ENCODE assay signal across 8 cellular contexts in genomic region chr19:1905071-1905862, GRCh38.
DNase-seq lines count a peak whose midpoint lies in the region; ATAC-seq lines count a peak whose summit lies in the region.

TSS of gene ADAT3 (plus strand) at chr19:1905399. CDS start at chr19:1912048, 6,649 bp downstream.
TSS of gene SCAMP4 (plus strand) at chr19:1905399. CDS start at chr19:1915020, 9,621 bp downstream.

- H3K9me3 Mint-ChIP-seq in effector memory CD8-positive, alpha-beta T cell = no peaks in the 10 kb centered on the region
- H3K9me3 Mint-ChIP-seq in memory B cell = no peaks in the 10 kb centered on the region

- H3K27me3 Mint-ChIP-seq in effector memory CD8-positive, alpha-beta T cell = no peaks in the 10 kb centered on the region
- H3K27me3 Mint-ChIP-seq in memory B cell = no peaks in the 10 kb centered on the region

- peak within 1 kb of the TSS; percentile 62 to 83 for H3K27ac Mint-ChIP-seq in effector memory CD8-positive, alpha-beta T cell
- peak within 1 kb of the TSS; percentile 93 for H3K27ac Mint-ChIP-seq in memory B cell

- ATAC-seq in GM21381 (IDR thresholded peaks at IDR 0.05; ENCODE audit: unreplicated experiment) (peak; percentile 76), memory B cell (ENCODE audit: low read depth) (peak; percentile 86)
- ATAC-seq in effector memory CD8-positive, alpha-beta T cell (replicated peaks) = peak; percentile 95

- peaks cover 23% of the 10 kb centered on the region for H3K36me3 Mint-ChIP-seq in effector memory CD8-positive, alpha-beta T cell (ENCODE audit: insufficient read depth)
- H3K36me3 Mint-ChIP-seq in memory B cell = peaks cover 1% of the 10 kb centered on the region

- DNase-seq in COLO668 (lab: John Stamatoyannopoulos, UW; ENCODE audit: unreplicated experiment) (peak; percentile 99), HUDEP-2 (lab: John Stamatoyannopoulos, UW; ENCODE audit: unreplicated experiment in 76 of 76) (peak in 75 of 76 experiments; percentile 85 to 100 (median 100)), NOMO-1 treated with dmso at 0.1 percent for 144 hours (lab: John Stamatoyannopoulos, UW; ENCODE audit: unreplicated experiment) (peak; percentile 98), memory B cell (ENCODE audit: low spot score in 2 of 2) (peak; percentile 90 to 97)
- peak; percentile 79 to 97 (median 89) for DNase-seq in activated CD8-positive, alpha-beta memory T cell treated with anti-CD3 and anti-CD28 coated beads for 48 hours (ENCODE audit: low read depth in 2 of 3, low spot score in 2 of 3)
- DNase-seq in effector memory CD8-positive, alpha-beta T cell = peak; percentile 96 to 97 (median 97)
- peak; percentile 95 for DNase-seq in stimulated activated CD8-positive, alpha-beta memory T cell treated with anti-CD3 and anti-CD28 coated beads, Interleukin-12 subunit alpha, Interleukin-12 subunit beta, amount 100 ng/mL, for 1 hour (ENCODE audit: low read depth)

- peaks cover 15 to 28% of the 10 kb centered on the region in 2 donors for H3K4me1 Mint-ChIP-seq in effector memory CD8-positive, alpha-beta T cell (ENCODE audit: low read depth in 2 of 2)
- H3K4me1 Mint-ChIP-seq in memory B cell = peaks cover 27% of the 10 kb centered on the region

- H3K4me3 Mint-ChIP-seq in effector memory CD8-positive, alpha-beta T cell = peak within 1 kb of the TSS; percentile 86 to 89
- H3K4me3 Mint-ChIP-seq in memory B cell = peak within 1 kb of the TSS; percentile 94

Comparison
In these comparisons a context has a peak if more than half of its experiments do, and no peak if none do; other contexts are left out.
1. Peak in every context shown above with its lines: DNase-seq and ATAC-seq.